8 cellular contexts compared by ENCODE assay signal in genomic region chr17:80605326-80606066, GRCh38.
DNase-seq lines count a peak whose midpoint lies in the region; ATAC-seq and TF ChIP-seq lines count a peak whose summit lies in the region.

No MANE protein-coding gene starts in this region.

- peaks cover 62% of the 10 kb centered on the region for H3K4me1 Mint-ChIP-seq in CD8-positive, alpha-beta T cell (ENCODE audit: low read depth)
- peaks cover 26 to 36% (median 33%) of the 10 kb centered on the region in 3 donors for H3K4me1 Mint-ChIP-seq in IgD-negative memory B cell
- H3K4me1 Mint-ChIP-seq in activated T-helper 2 cell treated with anti-CD3 and anti-CD28 coated beads, Interferon-gamma antibody, Interleukin-2, Interleukin-4, amounts not matched to agents 10 μg/mL and 5 μg/mL and 100 μg/mL, durations not matched to agents 14 hours and 24 hours and 36 hours (ENCODE audit: low read depth): peaks cover 57% of the 10 kb centered on the region

- no peaks in the 10 kb centered on the region for H3K9me3 ChIP-seq in CD8-positive, alpha-beta T cell (ENCODE audit: low read length)

- DNase-seq in CD8-positive, alpha-beta T cell: peak in 3 of 7 experiments; percentile 16 to 41 (median 21)
- DNase-seq in activated T-helper 2 cell treated with anti-CD3 and anti-CD28 coated beads, Interferon-gamma antibody, Interleukin-2, Interleukin-4, amounts not matched to agents 10 μg/mL and 5 μg/mL and 100 μg/mL, durations not matched to agents 14 hours and 24 hours and 36 hours (ENCODE audit: low spot score): peak; percentile 39
- DNase-seq in stimulated activated CD4-positive, alpha-beta T cell treated with anti-CD3 and anti-CD28 coated beads, Interleukin-12 subunit alpha, Interleukin-12 subunit beta, amount 100 ng/mL, for 4 hours: peak; percentile 53
- DNase-seq in coronary artery (ENCODE audit: low spot score): no peak
- no peak for DNase-seq in putamen (ENCODE audit: low spot score)

- H3K4me3 ChIP-seq in CD8-positive, alpha-beta T cell (ENCODE audit: low read depth, low read length): no peak overlapping the region
- H3K4me3 ChIP-seq in coronary artery: no peak overlapping the region

- peak; percentile 65 for ATAC-seq in CD8-positive, alpha-beta T cell
- ATAC-seq in GM21381 (IDR thresholded peaks at IDR 0.05; ENCODE audit: unreplicated experiment): peak; percentile 79
- ATAC-seq in HG03457 (IDR thresholded peaks at IDR 0.05; ENCODE audit: unreplicated experiment): no peak

- H3K27me3 ChIP-seq in CD8-positive, alpha-beta T cell (ENCODE audit: insufficient read depth, low read length): no peaks in the 10 kb centered on the region

- POLR2A ChIA-PET in CD8-positive, alpha-beta T cell (lab: Charles Lee): no interaction called here

- H3K27ac Mint-ChIP-seq in CD8-positive, alpha-beta T cell: peak overlapping the region; percentile 69
- H3K27ac Mint-ChIP-seq in IgD-negative memory B cell: peak overlapping the region; percentile 16 to 71 (median 44)
- peak overlapping the region; percentile 74 for H3K27ac Mint-ChIP-seq in activated T-helper 2 cell treated with anti-CD3 and anti-CD28 coated beads, Interferon-gamma antibody, Interleukin-2, Interleukin-4, amounts not matched to agents 10 μg/mL and 5 μg/mL and 100 μg/mL, durations not matched to agents 14 hours and 24 hours and 36 hours

- CTCF ChIA-PET in CD8-positive, alpha-beta T cell (lab: Charles Lee): interaction anchor here (0.8 to 1.7 kb wide), 3 partner anchors 10 to 30 kb away, joined by 3 to 5 read pairs (median 4); no protein-coding TSS in a partner anchor

- no peaks in the 10 kb centered on the region for H3K27me3 Mint-ChIP-seq in CD8-positive, alpha-beta T cell (ENCODE audit: low read depth)
- H3K27me3 Mint-ChIP-seq in IgD-negative memory B cell: no peaks in the 10 kb centered on the region
- H3K27me3 Mint-ChIP-seq in activated T-helper 2 cell treated with anti-CD3 and anti-CD28 coated beads, Interferon-gamma antibody, Interleukin-2, Interleukin-4, amounts not matched to agents 10 μg/mL and 5 μg/mL and 100 μg/mL, durations not matched to agents 14 hours and 24 hours and 36 hours (ENCODE audit: low read depth): no peaks in the 10 kb centered on the region

- peaks cover 2% of the 10 kb centered on the region for H3K36me3 Mint-ChIP-seq in CD8-positive, alpha-beta T cell
- H3K36me3 Mint-ChIP-seq in IgD-negative memory B cell: peaks cover 2% of the 10 kb centered on the region
- H3K36me3 Mint-ChIP-seq in activated T-helper 2 cell treated with anti-CD3 and anti-CD28 coated beads, Interferon-gamma antibody, Interleukin-2, Interleukin-4, amounts not matched to agents 10 μg/mL and 5 μg/mL and 100 μg/mL, durations not matched to agents 14 hours and 24 hours and 36 hours (ENCODE audit: low read depth): peaks cover 24% of the 10 kb centered on the region

- H3K36me3 ChIP-seq in CD8-positive, alpha-beta T cell (ENCODE audit: insufficient read depth, low read length): no peaks in the 10 kb centered on the region

- TF ChIP-seq CTCF in CD8-positive, alpha-beta T cell (IDR thresholded peaks at IDR 0.05): no peak
- TF ChIP-seq CTCF in coronary artery (IDR thresholded peaks at IDR 0.05): no peak

- H3K27ac ChIP-seq in CD8-positive, alpha-beta T cell (ENCODE audit: low read depth, low read length): no peak overlapping the region
- no peak overlapping the region for H3K27ac ChIP-seq in coronary artery

- peaks cover 21% of the 10 kb centered on the region for H3K4me1 ChIP-seq in CD8-positive, alpha-beta T cell (ENCODE audit: insufficient read depth, low read length)

- H3K9me3 Mint-ChIP-seq in CD8-positive, alpha-beta T cell: no peaks in the 10 kb centered on the region
- H3K9me3 Mint-ChIP-seq in IgD-negative memory B cell: no peaks in the 10 kb centered on the region
- H3K9me3 Mint-ChIP-seq in activated T-helper 2 cell treated with anti-CD3 and anti-CD28 coated beads, Interferon-gamma antibody, Interleukin-2, Interleukin-4, amounts not matched to agents 10 μg/mL and 5 μg/mL and 100 μg/mL, durations not matched to agents 14 hours and 24 hours and 36 hours: no peaks in the 10 kb centered on the region

- intact Hi-C loops in CD8-positive, alpha-beta T cell (cut with DNase I, micrococcal nuclease): no loop called here
- intact Hi-C loops in activated T-helper 2 cell treated with anti-CD3 and anti-CD28 coated beads, Interferon-gamma antibody, Interleukin-2, Interleukin-4, amounts not matched to agents 10 μg/mL and 5 μg/mL and 100 μg/mL, durations not matched to agents 14 hours and 24 hours and 36 hours (cut with micrococcal nuclease): loop anchor here (1.0 to 5.0 kb wide), 5 partner anchors 8 to 287 kb away; no protein-coding TSS in a partner anchor

- no peak overlapping the region for H3K4me3 Mint-ChIP-seq in CD8-positive, alpha-beta T cell
- H3K4me3 Mint-ChIP-seq in IgD-negative memory B cell: peak overlapping the region; percentile 17 to 81 (median 74)
- H3K4me3 Mint-ChIP-seq in activated T-helper 2 cell treated with anti-CD3 and anti-CD28 coated beads, Interferon-gamma antibody, Interleukin-2, Interleukin-4, amounts not matched to agents 10 μg/mL and 5 μg/mL and 100 μg/mL, durations not matched to agents 14 hours and 24 hours and 36 hours (ENCODE audit: low read depth): no peak overlapping the region

Comparison
In these comparisons a context has a peak if more than half of its experiments do, and no peak if none do; other contexts are left out.
1. DNase-seq: peak in activated T-helper 2 cell treated with anti-CD3 and anti-CD28 coated beads, Interferon-gamma antibody, Interleukin-2, Interleukin-4, amounts not matched to agents 10 μg/mL and 5 μg/mL and 100 μg/mL, durations not matched to agents 14 hours and 24 hours and 36 hours (single experiment) and stimulated activated CD4-positive, alpha-beta T cell treated with anti-CD3 and anti-CD28 coated beads, Interleukin-12 subunit alpha, Interleukin-12 subunit beta, amount 100 ng/mL, for 4 hours (single experiment); none in coronary artery (single experiment) and putamen (single experiment).
2. H3K4me3 Mint-ChIP-seq: peak in IgD-negative memory B cell (4 of 4); none in CD8-positive, alpha-beta T cell (single experiment) and activated T-helper 2 cell treated with anti-CD3 and anti-CD28 coated beads, Interferon-gamma antibody, Interleukin-2, Interleukin-4, amounts not matched to agents 10 μg/mL and 5 μg/mL and 100 μg/mL, durations not matched to agents 14 hours and 24 hours and 36 hours (single experiment).
3. Peak in every context shown above with its lines, with median percentiles within 50 percentile points of each other: H3K27ac Mint-ChIP-seq.